ENCODE assay signal across 1 cellular context in the genomic region with DNA sequence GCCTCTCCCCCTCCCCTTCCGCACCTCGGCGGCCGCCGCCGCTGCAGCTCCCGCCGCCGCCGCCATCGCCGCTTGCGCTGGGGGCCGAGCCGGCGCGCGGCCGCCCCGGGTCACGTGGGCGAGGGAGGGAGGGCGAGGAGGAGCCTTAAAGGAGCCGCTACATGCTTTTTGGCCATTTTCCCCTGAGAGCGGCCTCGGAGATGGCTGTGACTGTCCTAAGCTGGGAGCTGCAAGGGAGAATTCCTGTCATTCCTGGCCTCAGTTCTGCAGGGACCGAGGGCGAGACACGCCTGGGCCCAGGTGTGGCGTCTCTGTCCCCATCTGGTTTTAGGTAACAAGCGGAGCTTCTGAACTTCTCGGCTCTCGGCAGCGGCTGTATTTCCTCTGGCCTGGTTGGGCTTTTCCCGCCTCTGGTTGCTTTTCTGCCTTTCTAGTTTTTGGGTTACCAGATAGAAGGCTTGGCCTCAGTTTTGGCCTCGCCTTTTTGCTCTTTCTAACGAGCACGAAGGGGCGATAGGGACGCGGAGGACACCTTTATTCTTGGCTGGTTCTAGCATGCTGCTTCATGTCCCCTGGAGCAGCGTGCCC.
TF ChIP-seq lines count a peak whose summit lies in the region.

A gene (minus strand): TSS at position 87 of the 588 bp plus-strand sequence. CDS start 21 bp downstream, at position 66.

TF ChIP-seq in K562, 482 proteins besides CTCF, POLR2A, EP300 and RAD21 (continued from another document and continues in another):
- TF ChIP-seq, protein P1, sequence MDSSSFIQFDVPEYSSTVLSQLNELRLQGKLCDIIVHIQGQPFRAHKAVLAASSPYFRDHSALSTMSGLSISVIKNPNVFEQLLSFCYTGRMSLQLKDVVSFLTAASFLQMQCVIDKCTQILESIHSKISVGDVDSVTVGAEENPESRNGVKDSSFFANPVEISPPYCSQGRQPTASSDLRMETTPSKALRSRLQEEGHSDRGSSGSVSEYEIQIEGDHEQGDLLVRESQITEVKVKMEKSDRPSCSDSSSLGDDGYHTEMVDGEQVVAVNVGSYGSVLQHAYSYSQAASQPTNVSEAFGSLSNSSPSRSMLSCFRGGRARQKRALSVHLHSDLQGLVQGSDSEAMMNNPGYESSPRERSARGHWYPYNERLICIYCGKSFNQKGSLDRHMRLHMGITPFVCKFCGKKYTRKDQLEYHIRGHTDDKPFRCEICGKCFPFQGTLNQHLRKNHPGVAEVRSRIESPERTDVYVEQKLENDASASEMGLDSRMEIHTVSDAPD (CRISPR knock-in tag; IDR thresholded peaks at IDR 0.05), result no peak
- TF ChIP-seq, protein P2, sequence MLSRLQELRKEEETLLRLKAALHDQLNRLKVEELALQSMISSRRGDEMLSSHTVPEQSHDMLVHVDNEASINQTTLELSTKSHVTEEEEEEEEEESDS (CRISPR knock-in tag; IDR thresholded peaks at IDR 0.05), result no peak
- no peak for TF ChIP-seq MYNN (IDR thresholded peaks at IDR 0.05)
- TF ChIP-seq MYNN (CRISPR knock-in tag; IDR thresholded peaks at IDR 0.05), result no peak
- TF ChIP-seq, protein P3, sequence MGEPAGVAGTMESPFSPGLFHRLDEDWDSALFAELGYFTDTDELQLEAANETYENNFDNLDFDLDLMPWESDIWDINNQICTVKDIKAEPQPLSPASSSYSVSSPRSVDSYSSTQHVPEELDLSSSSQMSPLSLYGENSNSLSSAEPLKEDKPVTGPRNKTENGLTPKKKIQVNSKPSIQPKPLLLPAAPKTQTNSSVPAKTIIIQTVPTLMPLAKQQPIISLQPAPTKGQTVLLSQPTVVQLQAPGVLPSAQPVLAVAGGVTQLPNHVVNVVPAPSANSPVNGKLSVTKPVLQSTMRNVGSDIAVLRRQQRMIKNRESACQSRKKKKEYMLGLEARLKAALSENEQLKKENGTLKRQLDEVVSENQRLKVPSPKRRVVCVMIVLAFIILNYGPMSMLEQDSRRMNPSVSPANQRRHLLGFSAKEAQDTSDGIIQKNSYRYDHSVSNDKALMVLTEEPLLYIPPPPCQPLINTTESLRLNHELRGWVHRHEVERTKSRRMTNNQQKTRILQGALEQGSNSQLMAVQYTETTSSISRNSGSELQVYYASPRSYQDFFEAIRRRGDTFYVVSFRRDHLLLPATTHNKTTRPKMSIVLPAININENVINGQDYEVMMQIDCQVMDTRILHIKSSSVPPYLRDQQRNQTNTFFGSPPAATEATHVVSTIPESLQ (CRISPR knock-in tag; IDR thresholded peaks at IDR 0.05), result peak; percentile 75; the same call in 1 of the 2 replicates
- peak; percentile 58; the same call in 1 of the 2 replicates for TF ChIP-seq JUN (IDR thresholded peaks at IDR 0.05; ENCODE audit: borderline replicate concordance, low read depth, low read length)
- no peak for TF ChIP-seq JUN (CRISPR knock-in tag; IDR thresholded peaks at IDR 0.05; ENCODE audit: borderline replicate concordance)
- no peak for TF ChIP-seq NCOA1 (IDR thresholded peaks at IDR 0.05; ENCODE audit: low read depth)
- peak; percentile 16; the same call in 1 of the 2 replicates for TF ChIP-seq TGIF2 (CRISPR knock-in tag; IDR thresholded peaks at IDR 0.05)
- TF ChIP-seq, protein P4, sequence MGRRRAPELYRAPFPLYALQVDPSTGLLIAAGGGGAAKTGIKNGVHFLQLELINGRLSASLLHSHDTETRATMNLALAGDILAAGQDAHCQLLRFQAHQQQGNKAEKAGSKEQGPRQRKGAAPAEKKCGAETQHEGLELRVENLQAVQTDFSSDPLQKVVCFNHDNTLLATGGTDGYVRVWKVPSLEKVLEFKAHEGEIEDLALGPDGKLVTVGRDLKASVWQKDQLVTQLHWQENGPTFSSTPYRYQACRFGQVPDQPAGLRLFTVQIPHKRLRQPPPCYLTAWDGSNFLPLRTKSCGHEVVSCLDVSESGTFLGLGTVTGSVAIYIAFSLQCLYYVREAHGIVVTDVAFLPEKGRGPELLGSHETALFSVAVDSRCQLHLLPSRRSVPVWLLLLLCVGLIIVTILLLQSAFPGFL (CRISPR knock-in tag; IDR thresholded peaks at IDR 0.05), result 0 out of 2 replicates have a peak, but pooled peaks have one; percentile 89
- 0 out of 2 replicates have a peak, but pooled peaks have one; percentile 45 for TF ChIP-seq IFI16 (CRISPR knock-in tag; IDR thresholded peaks at IDR 0.05)
- peak; percentile 81; the same call in 1 of the 2 replicates for TF ChIP-seq E2F3 (CRISPR knock-in tag; IDR thresholded peaks at IDR 0.05)
- TF ChIP-seq, protein P5, sequence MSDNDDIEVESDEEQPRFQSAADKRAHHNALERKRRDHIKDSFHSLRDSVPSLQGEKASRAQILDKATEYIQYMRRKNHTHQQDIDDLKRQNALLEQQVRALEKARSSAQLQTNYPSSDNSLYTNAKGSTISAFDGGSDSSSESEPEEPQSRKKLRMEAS (CRISPR knock-in tag; IDR thresholded peaks at IDR 0.05), result peak; percentile 68
- TF ChIP-seq TBP (optimal IDR thresholded peaks at IDR 0.05; ENCODE audit: low read depth, low read length), result peak; percentile 89
- TF ChIP-seq, protein P6, sequence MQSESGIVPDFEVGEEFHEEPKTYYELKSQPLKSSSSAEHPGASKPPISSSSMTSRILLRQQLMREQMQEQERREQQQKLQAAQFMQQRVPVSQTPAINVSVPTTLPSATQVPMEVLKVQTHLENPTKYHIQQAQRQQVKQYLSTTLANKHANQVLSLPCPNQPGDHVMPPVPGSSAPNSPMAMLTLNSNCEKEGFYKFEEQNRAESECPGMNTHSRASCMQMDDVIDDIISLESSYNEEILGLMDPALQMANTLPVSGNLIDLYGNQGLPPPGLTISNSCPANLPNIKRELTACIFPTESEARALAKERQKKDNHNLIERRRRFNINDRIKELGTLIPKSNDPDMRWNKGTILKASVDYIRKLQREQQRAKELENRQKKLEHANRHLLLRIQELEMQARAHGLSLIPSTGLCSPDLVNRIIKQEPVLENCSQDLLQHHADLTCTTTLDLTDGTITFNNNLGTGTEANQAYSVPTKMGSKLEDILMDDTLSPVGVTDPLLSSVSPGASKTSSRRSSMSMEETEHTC (IDR thresholded peaks at IDR 0.05), result peak; percentile 2; the same call in 1 of the 2 replicates
- TF ChIP-seq, protein P7, sequence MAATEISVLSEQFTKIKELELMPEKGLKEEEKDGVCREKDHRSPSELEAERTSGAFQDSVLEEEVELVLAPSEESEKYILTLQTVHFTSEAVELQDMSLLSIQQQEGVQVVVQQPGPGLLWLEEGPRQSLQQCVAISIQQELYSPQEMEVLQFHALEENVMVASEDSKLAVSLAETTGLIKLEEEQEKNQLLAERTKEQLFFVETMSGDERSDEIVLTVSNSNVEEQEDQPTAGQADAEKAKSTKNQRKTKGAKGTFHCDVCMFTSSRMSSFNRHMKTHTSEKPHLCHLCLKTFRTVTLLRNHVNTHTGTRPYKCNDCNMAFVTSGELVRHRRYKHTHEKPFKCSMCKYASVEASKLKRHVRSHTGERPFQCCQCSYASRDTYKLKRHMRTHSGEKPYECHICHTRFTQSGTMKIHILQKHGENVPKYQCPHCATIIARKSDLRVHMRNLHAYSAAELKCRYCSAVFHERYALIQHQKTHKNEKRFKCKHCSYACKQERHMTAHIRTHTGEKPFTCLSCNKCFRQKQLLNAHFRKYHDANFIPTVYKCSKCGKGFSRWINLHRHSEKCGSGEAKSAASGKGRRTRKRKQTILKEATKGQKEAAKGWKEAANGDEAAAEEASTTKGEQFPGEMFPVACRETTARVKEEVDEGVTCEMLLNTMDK (IDR thresholded peaks at IDR 0.05; ENCODE audit: borderline replicate concordance, insufficient read depth, low read depth, low read length, poor library complexity, severe bottlenecking), result peak; percentile 0
- TF ChIP-seq YY1 (IDR thresholded peaks at IDR 0.05; ENCODE audit: borderline replicate concordance in 1 of 3, control insufficient read depth in 1 of 3, extremely low read depth in 1 of 3, insufficient read depth in 3 of 3, insufficient read length in 1 of 3, insufficient replicate concordance in 2 of 3, low read depth in 1 of 3, low read length in 2 of 3), result peak; percentile 63 to 91 (median 83)
- peak; percentile 88 for TF ChIP-seq BHLHE40 (IDR thresholded peaks at IDR 0.05; ENCODE audit: low read length)
- TF ChIP-seq, protein P8, sequence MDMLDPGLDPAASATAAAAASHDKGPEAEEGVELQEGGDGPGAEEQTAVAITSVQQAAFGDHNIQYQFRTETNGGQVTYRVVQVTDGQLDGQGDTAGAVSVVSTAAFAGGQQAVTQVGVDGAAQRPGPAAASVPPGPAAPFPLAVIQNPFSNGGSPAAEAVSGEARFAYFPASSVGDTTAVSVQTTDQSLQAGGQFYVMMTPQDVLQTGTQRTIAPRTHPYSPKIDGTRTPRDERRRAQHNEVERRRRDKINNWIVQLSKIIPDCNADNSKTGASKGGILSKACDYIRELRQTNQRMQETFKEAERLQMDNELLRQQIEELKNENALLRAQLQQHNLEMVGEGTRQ (CRISPR knock-in tag; IDR thresholded peaks at IDR 0.05), result peak; percentile 94
- no peak for TF ChIP-seq EHMT2 (IDR thresholded peaks at IDR 0.05)
- TF ChIP-seq EP400 (IDR thresholded peaks at IDR 0.05), result peak; percentile 65; the same call in 1 of the 2 replicates
- TF ChIP-seq, protein P9, sequence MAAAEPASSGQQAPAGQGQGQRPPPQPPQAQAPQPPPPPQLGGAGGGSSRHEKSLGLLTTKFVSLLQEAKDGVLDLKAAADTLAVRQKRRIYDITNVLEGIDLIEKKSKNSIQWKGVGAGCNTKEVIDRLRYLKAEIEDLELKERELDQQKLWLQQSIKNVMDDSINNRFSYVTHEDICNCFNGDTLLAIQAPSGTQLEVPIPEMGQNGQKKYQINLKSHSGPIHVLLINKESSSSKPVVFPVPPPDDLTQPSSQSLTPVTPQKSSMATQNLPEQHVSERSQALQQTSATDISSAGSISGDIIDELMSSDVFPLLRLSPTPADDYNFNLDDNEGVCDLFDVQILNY (CRISPR knock-in tag; IDR thresholded peaks at IDR 0.05), result 0 out of 2 replicates have a peak, but pooled peaks have one; percentile 45
- TF ChIP-seq, protein P10, sequence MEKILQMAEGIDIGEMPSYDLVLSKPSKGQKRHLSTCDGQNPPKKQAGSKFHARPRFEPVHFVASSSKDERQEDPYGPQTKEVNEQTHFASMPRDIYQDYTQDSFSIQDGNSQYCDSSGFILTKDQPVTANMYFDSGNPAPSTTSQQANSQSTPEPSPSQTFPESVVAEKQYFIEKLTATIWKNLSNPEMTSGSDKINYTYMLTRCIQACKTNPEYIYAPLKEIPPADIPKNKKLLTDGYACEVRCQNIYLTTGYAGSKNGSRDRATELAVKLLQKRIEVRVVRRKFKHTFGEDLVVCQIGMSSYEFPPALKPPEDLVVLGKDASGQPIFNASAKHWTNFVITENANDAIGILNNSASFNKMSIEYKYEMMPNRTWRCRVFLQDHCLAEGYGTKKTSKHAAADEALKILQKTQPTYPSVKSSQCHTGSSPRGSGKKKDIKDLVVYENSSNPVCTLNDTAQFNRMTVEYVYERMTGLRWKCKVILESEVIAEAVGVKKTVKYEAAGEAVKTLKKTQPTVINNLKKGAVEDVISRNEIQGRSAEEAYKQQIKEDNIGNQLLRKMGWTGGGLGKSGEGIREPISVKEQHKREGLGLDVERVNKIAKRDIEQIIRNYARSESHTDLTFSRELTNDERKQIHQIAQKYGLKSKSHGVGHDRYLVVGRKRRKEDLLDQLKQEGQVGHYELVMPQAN (IDR thresholded peaks at IDR 0.05; ENCODE audit: borderline replicate concordance), result peak; percentile 66; the same call in 1 of the 2 replicates
- TF ChIP-seq, protein P11, sequence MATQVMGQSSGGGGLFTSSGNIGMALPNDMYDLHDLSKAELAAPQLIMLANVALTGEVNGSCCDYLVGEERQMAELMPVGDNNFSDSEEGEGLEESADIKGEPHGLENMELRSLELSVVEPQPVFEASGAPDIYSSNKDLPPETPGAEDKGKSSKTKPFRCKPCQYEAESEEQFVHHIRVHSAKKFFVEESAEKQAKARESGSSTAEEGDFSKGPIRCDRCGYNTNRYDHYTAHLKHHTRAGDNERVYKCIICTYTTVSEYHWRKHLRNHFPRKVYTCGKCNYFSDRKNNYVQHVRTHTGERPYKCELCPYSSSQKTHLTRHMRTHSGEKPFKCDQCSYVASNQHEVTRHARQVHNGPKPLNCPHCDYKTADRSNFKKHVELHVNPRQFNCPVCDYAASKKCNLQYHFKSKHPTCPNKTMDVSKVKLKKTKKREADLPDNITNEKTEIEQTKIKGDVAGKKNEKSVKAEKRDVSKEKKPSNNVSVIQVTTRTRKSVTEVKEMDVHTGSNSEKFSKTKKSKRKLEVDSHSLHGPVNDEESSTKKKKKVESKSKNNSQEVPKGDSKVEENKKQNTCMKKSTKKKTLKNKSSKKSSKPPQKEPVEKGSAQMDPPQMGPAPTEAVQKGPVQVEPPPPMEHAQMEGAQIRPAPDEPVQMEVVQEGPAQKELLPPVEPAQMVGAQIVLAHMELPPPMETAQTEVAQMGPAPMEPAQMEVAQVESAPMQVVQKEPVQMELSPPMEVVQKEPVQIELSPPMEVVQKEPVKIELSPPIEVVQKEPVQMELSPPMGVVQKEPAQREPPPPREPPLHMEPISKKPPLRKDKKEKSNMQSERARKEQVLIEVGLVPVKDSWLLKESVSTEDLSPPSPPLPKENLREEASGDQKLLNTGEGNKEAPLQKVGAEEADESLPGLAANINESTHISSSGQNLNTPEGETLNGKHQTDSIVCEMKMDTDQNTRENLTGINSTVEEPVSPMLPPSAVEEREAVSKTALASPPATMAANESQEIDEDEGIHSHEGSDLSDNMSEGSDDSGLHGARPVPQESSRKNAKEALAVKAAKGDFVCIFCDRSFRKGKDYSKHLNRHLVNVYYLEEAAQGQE (CRISPR knock-in tag; IDR thresholded peaks at IDR 0.05; ENCODE audit: low read depth), result 0 out of 2 replicates have a peak, but pooled peaks have one; percentile 63
- TF ChIP-seq ETV5 (CRISPR knock-in tag; IDR thresholded peaks at IDR 0.05; ENCODE audit: low read depth), result peak; percentile 70; the same call in 1 of the 2 replicates
- 0 out of 4 replicates have a peak, but pooled peaks of 1 of the 2 experiments have one; percentile 10 for TF ChIP-seq ARNT (IDR thresholded peaks at IDR 0.05)
- TF ChIP-seq, protein P12, sequence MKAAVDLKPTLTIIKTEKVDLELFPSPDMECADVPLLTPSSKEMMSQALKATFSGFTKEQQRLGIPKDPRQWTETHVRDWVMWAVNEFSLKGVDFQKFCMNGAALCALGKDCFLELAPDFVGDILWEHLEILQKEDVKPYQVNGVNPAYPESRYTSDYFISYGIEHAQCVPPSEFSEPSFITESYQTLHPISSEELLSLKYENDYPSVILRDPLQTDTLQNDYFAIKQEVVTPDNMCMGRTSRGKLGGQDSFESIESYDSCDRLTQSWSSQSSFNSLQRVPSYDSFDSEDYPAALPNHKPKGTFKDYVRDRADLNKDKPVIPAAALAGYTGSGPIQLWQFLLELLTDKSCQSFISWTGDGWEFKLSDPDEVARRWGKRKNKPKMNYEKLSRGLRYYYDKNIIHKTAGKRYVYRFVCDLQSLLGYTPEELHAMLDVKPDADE (conservative IDR thresholded peaks at IDR 0.05; ENCODE audit: control insufficient read depth, low read depth, low read length), result 0 out of 2 replicates have a peak, but pooled peaks have one; percentile 25
- no peak for TF ChIP-seq ZNF224 (CRISPR knock-in tag; IDR thresholded peaks at IDR 0.05)
- peak; percentile 9 for TF ChIP-seq MEIS2 (IDR thresholded peaks at IDR 0.05; ENCODE audit: partially characterized antibody)
